ENCODE assay signal across 8 cellular contexts in genomic region chr10:47559718-47560308, GRCh38. TPM values are rescaled to one million over a fixed set of nuclear protein-coding genes. Genes with fewer than 3 reads are reported as not detected.
DNase-seq lines count a peak whose midpoint lies in the region; TF ChIP-seq lines count a peak whose summit lies in the region.
"Not testable (repeated sequence)": the region's sequence is repeated elsewhere in the genome, so short reads cannot be mapped to it uniquely, and the experiment has no call there.

No MANE protein-coding gene starts in this region.

- peak overlapping the region; percentile 19 for H3K4me3 Mint-ChIP-seq in type B pancreatic cell

- H3K27me3 Mint-ChIP-seq in type B pancreatic cell = not testable (repeated sequence)

- H2AFZ ChIP-seq in ACC112 (ENCODE audit: low read length, unreplicated experiment); osteoblast (ENCODE audit: low read length): not testable (repeated sequence)

- H3K4me2 ChIP-seq in osteoblast (ENCODE audit: insufficient read depth, low read length) = not testable (repeated sequence)

- not testable (repeated sequence) for H3K79me2 ChIP-seq in ACC112 (ENCODE audit: control insufficient read depth, insufficient read depth, low read length, unreplicated experiment); osteoblast (ENCODE audit: insufficient read depth, low read length)

- H4K20me1 ChIP-seq in osteoblast (ENCODE audit: insufficient read depth, low read length) = not testable (repeated sequence)

- H3K36me3 ChIP-seq in ACC112 (ENCODE audit: insufficient read depth, low read length); adipocyte (ENCODE audit: control insufficient read depth, insufficient read depth, low read length, severe bottlenecking); osteoblast (ENCODE audit: insufficient read depth, low read length): not testable (repeated sequence)

- not testable (repeated sequence) for H3K9ac ChIP-seq in adipocyte (ENCODE audit: low read length)

- not testable (repeated sequence) for H3K9me3 ChIP-seq in adipocyte (ENCODE audit: control insufficient read depth, low read length); osteoblast (ENCODE audit: low read depth, low read length)

- not testable (repeated sequence) for TF ChIP-seq CTCF in osteoblast (IDR thresholded peaks at IDR 0.05; ENCODE audit: extremely low read depth, low read depth, low read length); type B pancreatic cell (conservative IDR thresholded peaks at IDR 0.05)

- DNase-seq in GM03348 (ENCODE audit: low spot score) = peak; percentile 0
- peak; percentile 3 for DNase-seq in LHCN-M2 (ENCODE audit: low read depth)
- peak; percentile 32 for DNase-seq in adipocyte (ENCODE audit: low read depth)
- not testable (repeated sequence) for DNase-seq in epithelial cell of prostate (ENCODE audit: low read depth, low spot score); osteoblast (ENCODE audit: insufficient read length, low spot score, missing footprints); type B pancreatic cell (ENCODE audit: extremely low spot score, unreplicated experiment)
- DNase-seq in hepatic stellate cell (ENCODE audit: low spot score) = peak; percentile 0

- H3K4me3 ChIP-seq in ACC112 (ENCODE audit: low read depth, low read length); adipocyte (ENCODE audit: low read length); osteoblast (ENCODE audit: insufficient read depth, low read length): not testable (repeated sequence)

- peak overlapping the region; percentile 96 for H3K27ac Mint-ChIP-seq in type B pancreatic cell

- H3K4me1 Mint-ChIP-seq in type B pancreatic cell (ENCODE audit: unreplicated experiment) = not testable (repeated sequence)

- H3K4me1 ChIP-seq in ACC112 (ENCODE audit: control insufficient read depth, insufficient read depth, low read length, unreplicated experiment); adipocyte (ENCODE audit: control insufficient read depth, insufficient read depth, low read length); osteoblast (ENCODE audit: insufficient read depth, low read length): not testable (repeated sequence)

- peak overlapping the region; percentile 98 for H3K27ac ChIP-seq in ACC112 (ENCODE audit: low read depth, low read length)
- peak overlapping the region; percentile 86 for H3K27ac ChIP-seq in epithelial cell of prostate
- peak overlapping the region; percentile 98 for H3K27ac ChIP-seq in osteoblast (ENCODE audit: low read depth, low read length)

- not testable (repeated sequence) for H3K27me3 ChIP-seq in ACC112 (ENCODE audit: insufficient read depth, low read length); adipocyte (replicated peaks; ENCODE audit: control insufficient read depth, insufficient read depth, low read length); osteoblast (ENCODE audit: insufficient read depth, low read length)

- not testable (repeated sequence) for H3K9me3 Mint-ChIP-seq in type B pancreatic cell

- not testable (repeated sequence) for H3K36me3 Mint-ChIP-seq in type B pancreatic cell

RNA-seq across cellular contexts. Expression of gene AGAP9, which starts 36.4 kb away (rescaled TPM):
- 2.2 and 2.3 TPM in 2 replicates for total RNA-seq in LHCN-M2 (2014; rRNA removed)
- 0.94 TPM for polyA plus RNA-seq in LHCN-M2 (2012)
- total RNA-seq in osteoblast = 6.2 and 8.3 TPM in 2 replicates
- 8.4 and 14.2 TPM in 2 replicates for total RNA-seq in type B pancreatic cell (ENCODE audit: low replicate concordance)
